Comparison of ENCODE assay signal across 2 cellular contexts in the genomic region with DNA sequence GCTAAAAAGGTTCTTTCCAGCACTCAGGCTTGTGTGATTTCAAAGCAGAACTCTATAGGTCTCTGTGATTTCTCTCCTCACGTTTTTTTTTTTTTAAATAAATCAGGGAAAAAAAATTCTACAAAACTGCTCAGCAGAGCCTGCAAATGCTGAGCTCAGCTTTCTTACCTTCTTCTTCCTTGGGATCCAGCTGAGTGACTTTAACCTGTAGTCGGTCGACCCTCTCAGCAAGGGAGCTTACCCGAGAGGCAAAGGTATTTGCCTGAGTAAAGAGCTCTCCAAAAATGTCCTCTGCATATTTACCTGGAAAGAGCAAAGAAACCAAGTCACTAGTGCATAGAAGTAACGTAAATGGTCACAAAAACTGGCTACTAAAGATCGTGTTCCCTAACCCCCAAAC.
TF ChIP-seq lines count a peak whose summit lies in the region.

No MANE protein-coding gene starts in this region.

TF ChIP-seq in GM23338, 12 proteins besides CTCF, POLR2A, EP300 and RAD21 (continued from another document):
- TF ChIP-seq, protein P1, sequence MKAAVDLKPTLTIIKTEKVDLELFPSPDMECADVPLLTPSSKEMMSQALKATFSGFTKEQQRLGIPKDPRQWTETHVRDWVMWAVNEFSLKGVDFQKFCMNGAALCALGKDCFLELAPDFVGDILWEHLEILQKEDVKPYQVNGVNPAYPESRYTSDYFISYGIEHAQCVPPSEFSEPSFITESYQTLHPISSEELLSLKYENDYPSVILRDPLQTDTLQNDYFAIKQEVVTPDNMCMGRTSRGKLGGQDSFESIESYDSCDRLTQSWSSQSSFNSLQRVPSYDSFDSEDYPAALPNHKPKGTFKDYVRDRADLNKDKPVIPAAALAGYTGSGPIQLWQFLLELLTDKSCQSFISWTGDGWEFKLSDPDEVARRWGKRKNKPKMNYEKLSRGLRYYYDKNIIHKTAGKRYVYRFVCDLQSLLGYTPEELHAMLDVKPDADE (IDR thresholded peaks at IDR 0.05): no peak
- TF ChIP-seq JUNB (IDR thresholded peaks at IDR 0.05; ENCODE audit: unreplicated experiment): no peak
- no peak for TF ChIP-seq EZH2phosphoT487 (IDR thresholded peaks at IDR 0.05; ENCODE audit: unreplicated experiment)
- TF ChIP-seq POLR2AphosphoS5 (IDR thresholded peaks at IDR 0.05; ENCODE audit: low read depth): no peak
- TF ChIP-seq ZNF114 (CRISPR knock-in tag; IDR thresholded peaks at IDR 0.05): no peak
- no peak for TF ChIP-seq ZNF331 (CRISPR knock-in tag; IDR thresholded peaks at IDR 0.05; ENCODE audit: low read depth)
- TF ChIP-seq, protein P2, sequence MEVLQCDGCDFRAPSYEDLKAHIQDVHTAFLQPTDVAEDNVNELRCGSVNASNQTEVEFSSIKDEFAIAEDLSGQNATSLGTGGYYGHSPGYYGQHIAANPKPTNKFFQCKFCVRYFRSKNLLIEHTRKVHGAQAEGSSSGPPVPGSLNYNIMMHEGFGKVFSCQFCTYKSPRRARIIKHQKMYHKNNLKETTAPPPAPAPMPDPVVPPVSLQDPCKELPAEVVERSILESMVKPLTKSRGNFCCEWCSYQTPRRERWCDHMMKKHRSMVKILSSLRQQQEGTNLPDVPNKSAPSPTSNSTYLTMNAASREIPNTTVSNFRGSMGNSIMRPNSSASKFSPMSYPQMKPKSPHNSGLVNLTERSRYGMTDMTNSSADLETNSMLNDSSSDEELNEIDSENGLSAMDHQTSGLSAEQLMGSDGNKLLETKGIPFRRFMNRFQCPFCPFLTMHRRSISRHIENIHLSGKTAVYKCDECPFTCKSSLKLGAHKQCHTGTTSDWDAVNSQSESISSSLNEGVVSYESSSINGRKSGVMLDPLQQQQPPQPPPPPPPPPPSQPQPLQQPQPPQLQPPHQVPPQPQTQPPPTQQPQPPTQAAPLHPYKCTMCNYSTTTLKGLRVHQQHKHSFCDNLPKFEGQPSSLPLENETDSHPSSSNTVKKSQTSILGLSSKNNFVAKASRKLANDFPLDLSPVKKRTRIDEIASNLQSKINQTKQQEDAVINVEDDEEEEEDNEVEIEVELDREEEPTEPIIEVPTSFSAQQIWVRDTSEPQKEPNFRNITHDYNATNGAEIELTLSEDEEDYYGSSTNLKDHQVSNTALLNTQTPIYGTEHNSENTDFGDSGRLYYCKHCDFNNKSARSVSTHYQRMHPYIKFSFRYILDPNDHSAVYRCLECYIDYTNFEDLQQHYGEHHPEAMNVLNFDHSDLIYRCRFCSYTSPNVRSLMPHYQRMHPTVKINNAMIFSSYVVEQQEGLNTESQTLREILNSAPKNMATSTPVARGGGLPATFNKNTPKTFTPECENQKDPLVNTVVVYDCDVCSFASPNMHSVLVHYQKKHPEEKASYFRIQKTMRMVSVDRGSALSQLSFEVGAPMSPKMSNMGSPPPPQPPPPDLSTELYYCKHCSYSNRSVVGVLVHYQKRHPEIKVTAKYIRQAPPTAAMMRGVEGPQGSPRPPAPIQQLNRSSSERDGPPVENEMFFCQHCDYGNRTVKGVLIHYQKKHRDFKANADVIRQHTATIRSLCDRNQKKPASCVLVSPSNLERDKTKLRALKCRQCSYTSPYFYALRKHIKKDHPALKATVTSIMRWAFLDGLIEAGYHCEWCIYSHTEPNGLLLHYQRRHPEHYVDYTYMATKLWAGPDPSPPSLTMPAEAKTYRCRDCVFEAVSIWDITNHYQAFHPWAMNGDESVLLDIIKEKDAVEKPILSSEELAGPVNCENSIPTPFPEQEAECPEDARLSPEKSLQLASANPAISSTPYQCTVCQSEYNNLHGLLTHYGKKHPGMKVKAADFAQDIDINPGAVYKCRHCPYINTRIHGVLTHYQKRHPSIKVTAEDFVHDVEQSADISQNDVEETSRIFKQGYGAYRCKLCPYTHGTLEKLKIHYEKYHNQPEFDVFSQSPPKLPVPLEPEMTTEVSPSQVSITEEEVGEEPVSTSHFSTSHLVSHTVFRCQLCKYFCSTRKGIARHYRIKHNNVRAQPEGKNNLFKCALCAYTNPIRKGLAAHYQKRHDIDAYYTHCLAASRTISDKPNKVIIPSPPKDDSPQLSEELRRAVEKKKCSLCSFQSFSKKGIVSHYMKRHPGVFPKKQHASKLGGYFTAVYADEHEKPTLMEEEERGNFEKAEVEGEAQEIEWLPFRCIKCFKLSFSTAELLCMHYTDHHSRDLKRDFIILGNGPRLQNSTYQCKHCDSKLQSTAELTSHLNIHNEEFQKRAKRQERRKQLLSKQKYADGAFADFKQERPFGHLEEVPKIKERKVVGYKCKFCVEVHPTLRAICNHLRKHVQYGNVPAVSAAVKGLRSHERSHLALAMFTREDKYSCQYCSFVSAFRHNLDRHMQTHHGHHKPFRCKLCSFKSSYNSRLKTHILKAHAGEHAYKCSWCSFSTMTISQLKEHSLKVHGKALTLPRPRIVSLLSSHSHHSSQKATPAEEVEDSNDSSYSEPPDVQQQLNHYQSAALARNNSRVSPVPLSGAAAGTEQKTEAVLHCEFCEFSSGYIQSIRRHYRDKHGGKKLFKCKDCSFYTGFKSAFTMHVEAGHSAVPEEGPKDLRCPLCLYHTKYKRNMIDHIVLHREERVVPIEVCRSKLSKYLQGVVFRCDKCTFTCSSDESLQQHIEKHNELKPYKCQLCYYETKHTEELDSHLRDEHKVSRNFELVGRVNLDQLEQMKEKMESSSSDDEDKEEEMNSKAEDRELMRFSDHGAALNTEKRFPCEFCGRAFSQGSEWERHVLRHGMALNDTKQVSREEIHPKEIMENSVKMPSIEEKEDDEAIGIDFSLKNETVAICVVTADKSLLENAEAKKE (CRISPR knock-in tag; IDR thresholded peaks at IDR 0.05): no peak
- TF ChIP-seq, protein P3, sequence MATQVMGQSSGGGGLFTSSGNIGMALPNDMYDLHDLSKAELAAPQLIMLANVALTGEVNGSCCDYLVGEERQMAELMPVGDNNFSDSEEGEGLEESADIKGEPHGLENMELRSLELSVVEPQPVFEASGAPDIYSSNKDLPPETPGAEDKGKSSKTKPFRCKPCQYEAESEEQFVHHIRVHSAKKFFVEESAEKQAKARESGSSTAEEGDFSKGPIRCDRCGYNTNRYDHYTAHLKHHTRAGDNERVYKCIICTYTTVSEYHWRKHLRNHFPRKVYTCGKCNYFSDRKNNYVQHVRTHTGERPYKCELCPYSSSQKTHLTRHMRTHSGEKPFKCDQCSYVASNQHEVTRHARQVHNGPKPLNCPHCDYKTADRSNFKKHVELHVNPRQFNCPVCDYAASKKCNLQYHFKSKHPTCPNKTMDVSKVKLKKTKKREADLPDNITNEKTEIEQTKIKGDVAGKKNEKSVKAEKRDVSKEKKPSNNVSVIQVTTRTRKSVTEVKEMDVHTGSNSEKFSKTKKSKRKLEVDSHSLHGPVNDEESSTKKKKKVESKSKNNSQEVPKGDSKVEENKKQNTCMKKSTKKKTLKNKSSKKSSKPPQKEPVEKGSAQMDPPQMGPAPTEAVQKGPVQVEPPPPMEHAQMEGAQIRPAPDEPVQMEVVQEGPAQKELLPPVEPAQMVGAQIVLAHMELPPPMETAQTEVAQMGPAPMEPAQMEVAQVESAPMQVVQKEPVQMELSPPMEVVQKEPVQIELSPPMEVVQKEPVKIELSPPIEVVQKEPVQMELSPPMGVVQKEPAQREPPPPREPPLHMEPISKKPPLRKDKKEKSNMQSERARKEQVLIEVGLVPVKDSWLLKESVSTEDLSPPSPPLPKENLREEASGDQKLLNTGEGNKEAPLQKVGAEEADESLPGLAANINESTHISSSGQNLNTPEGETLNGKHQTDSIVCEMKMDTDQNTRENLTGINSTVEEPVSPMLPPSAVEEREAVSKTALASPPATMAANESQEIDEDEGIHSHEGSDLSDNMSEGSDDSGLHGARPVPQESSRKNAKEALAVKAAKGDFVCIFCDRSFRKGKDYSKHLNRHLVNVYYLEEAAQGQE (IDR thresholded peaks at IDR 0.05; ENCODE audit: unreplicated experiment): no peak

TF ChIP-seq in SK-N-SH, 30 proteins besides CTCF, POLR2A, EP300 and RAD21 (continued from another document):
- TF ChIP-seq, protein P4, sequence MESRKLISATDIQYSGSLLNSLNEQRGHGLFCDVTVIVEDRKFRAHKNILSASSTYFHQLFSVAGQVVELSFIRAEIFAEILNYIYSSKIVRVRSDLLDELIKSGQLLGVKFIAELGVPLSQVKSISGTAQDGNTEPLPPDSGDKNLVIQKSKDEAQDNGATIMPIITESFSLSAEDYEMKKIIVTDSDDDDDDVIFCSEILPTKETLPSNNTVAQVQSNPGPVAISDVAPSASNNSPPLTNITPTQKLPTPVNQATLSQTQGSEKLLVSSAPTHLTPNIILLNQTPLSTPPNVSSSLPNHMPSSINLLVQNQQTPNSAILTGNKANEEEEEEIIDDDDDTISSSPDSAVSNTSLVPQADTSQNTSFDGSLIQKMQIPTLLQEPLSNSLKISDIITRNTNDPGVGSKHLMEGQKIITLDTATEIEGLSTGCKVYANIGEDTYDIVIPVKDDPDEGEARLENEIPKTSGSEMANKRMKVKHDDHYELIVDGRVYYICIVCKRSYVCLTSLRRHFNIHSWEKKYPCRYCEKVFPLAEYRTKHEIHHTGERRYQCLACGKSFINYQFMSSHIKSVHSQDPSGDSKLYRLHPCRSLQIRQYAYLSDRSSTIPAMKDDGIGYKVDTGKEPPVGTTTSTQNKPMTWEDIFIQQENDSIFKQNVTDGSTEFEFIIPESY (IDR thresholded peaks at IDR 0.05; ENCODE audit: borderline replicate concordance, low read depth): no peak
- TF ChIP-seq CHD2 (IDR thresholded peaks at IDR 0.05; ENCODE audit: low read length, partially characterized antibody) (no peak), FOSL2 (IDR thresholded peaks at IDR 0.05; ENCODE audit: borderline replicate concordance, low read depth) (no peak), POLR2AphosphoS5 (IDR thresholded peaks at IDR 0.05; ENCODE audit: low read depth, low read length) (no peak), MEF2A (IDR thresholded peaks at IDR 0.05; ENCODE audit: borderline replicate concordance, low read depth) (no peak), MXI1 (IDR thresholded peaks at IDR 0.05; ENCODE audit: low read depth, low read length) (no peak), YY1 (IDR thresholded peaks at IDR 0.05; ENCODE audit: low read depth) (no peak), SMC3 (IDR thresholded peaks at IDR 0.05; ENCODE audit: low read depth, low read length) (no peak), GATA2 (CRISPR knock-in tag; IDR thresholded peaks at IDR 0.05) (no peak), JUND (IDR thresholded peaks at IDR 0.05) (no peak)
- TF ChIP-seq, protein P5, sequence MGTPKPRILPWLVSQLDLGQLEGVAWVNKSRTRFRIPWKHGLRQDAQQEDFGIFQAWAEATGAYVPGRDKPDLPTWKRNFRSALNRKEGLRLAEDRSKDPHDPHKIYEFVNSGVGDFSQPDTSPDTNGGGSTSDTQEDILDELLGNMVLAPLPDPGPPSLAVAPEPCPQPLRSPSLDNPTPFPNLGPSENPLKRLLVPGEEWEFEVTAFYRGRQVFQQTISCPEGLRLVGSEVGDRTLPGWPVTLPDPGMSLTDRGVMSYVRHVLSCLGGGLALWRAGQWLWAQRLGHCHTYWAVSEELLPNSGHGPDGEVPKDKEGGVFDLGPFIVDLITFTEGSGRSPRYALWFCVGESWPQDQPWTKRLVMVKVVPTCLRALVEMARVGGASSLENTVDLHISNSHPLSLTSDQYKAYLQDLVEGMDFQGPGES (IDR thresholded peaks at IDR 0.05; ENCODE audit: low read depth, low read length): no peak
- TF ChIP-seq, protein P3 (IDR thresholded peaks at IDR 0.05; ENCODE audit: low read depth, low read length): no peak
